10 cellular contexts compared by ENCODE assay signal in genomic region chr16:694187-694862, GRCh38. TPM values are rescaled to one million over a fixed set of nuclear protein-coding genes. Genes with fewer than 3 reads are reported as not detected.
A peak's percentile ranks its signal among the peaks of the same experiment; 100 is the strongest.
DNase-seq lines count a peak whose midpoint lies in the region; ATAC-seq and TF ChIP-seq lines count a peak whose summit lies in the region.
"Had no signal": no experiment of that assay in that cellular context is flagged by ENCODE, and none has a peak within 500 bp of the region (broad histone marks: within the 10 kb centered on the region; RNA-seq: fewer than 3 reads in every experiment).

No MANE protein-coding gene starts in this region.

- intact Hi-C loops in A673 (cut with micrococcal nuclease; ENCODE audit: unreplicated experiment) = no loop called here

- no peak for ATAC-seq in activated T-cell treated with anti-CD3 and anti-CD28 coated beads, Interleukin-2, amount 50 U/mL, for 4 hours
- ATAC-seq: heart right ventricle had no signal

- H3K9me3 ChIP-seq in A673 (ENCODE audit: low read depth, low read length, poor library complexity, severe bottlenecking) (no peaks in the 10 kb centered on the region), iPS-18c (ENCODE audit: control insufficient read depth, insufficient read depth, low read length) (no peaks in the 10 kb centered on the region)
- H3K9me3 ChIP-seq: heart right ventricle had no signal

- H3K9me3 Mint-ChIP-seq in activated T-cell treated with anti-CD3 and anti-CD28 coated beads, Interleukin-2, amount 50 U/mL, for 4 hours = no peaks in the 10 kb centered on the region
- no peaks in the 10 kb centered on the region for H3K9me3 Mint-ChIP-seq in osteocyte (ENCODE audit: unreplicated experiment)

- no TSS peak for BruUV-seq in A673 (replicated peaks; lab: Mats Ljungman, UMichigan)

- peak overlapping the region; percentile 55 for H3K4me3 Mint-ChIP-seq in activated T-cell treated with anti-CD3 and anti-CD28 coated beads, Interleukin-2, amount 50 U/mL, for 4 hours
- no peak overlapping the region for H3K4me3 Mint-ChIP-seq in osteocyte (ENCODE audit: unreplicated experiment)

- H3K27ac ChIP-seq in A673 (ENCODE audit: low read depth, low read length, poor library complexity, severe bottlenecking) = no peak overlapping the region
- H3K27ac ChIP-seq: heart right ventricle had no signal

- no peaks in the 10 kb centered on the region for H3K36me3 ChIP-seq in A673 (ENCODE audit: insufficient read depth, low read length, poor library complexity, severe bottlenecking)
- no peaks in the 10 kb centered on the region for H3K36me3 ChIP-seq in GM06990 (ENCODE audit: control insufficient read depth, insufficient read depth, low read length)
- H3K36me3 ChIP-seq: heart right ventricle had no signal

- POLR2A ChIA-PET in A673 (lab: Charles Lee; ENCODE audit: low non-redundant PET) = no interaction called here

- H3K4me1 ChIP-seq in A673 (ENCODE audit: insufficient read depth, low read length, poor library complexity, severe bottlenecking) = peaks cover 16% of the 10 kb centered on the region

- H3K36me3 Mint-ChIP-seq in activated T-cell treated with anti-CD3 and anti-CD28 coated beads, Interleukin-2, amount 50 U/mL, for 4 hours (ENCODE audit: insufficient read depth) = no peaks in the 10 kb centered on the region
- H3K36me3 Mint-ChIP-seq in osteocyte (ENCODE audit: unreplicated experiment) = no peaks in the 10 kb centered on the region

- peaks cover 29% of the 10 kb centered on the region for H3K4me1 Mint-ChIP-seq in activated T-cell treated with anti-CD3 and anti-CD28 coated beads, Interleukin-2, amount 50 U/mL, for 4 hours (ENCODE audit: low read depth)
- peaks cover 11% of the 10 kb centered on the region for H3K4me1 Mint-ChIP-seq in osteocyte (ENCODE audit: unreplicated experiment)

- H3K27me3 ChIP-seq in A673 (replicated peaks; ENCODE audit: insufficient read depth, low read depth, low read length, poor library complexity) (peaks cover 44% of the 10 kb centered on the region), GM06990 (replicated peaks; ENCODE audit: control insufficient read depth, insufficient read depth, low read length) (no peaks in the 10 kb centered on the region; the same call in 1 of the 2 replicates)

- no peak for TF ChIP-seq CTCF in A673 (conservative IDR thresholded peaks at IDR 0.05; ENCODE audit: low read depth, low read length)
- no peak for TF ChIP-seq CTCF in GM06990 (IDR thresholded peaks at IDR 0.05; ENCODE audit: insufficient read depth, low read length, poor library complexity, severe bottlenecking)
- no peak for TF ChIP-seq CTCF in osteocyte (IDR thresholded peaks at IDR 0.05)

- peaks cover 2% of the 10 kb centered on the region for H3K27me3 Mint-ChIP-seq in activated T-cell treated with anti-CD3 and anti-CD28 coated beads, Interleukin-2, amount 50 U/mL, for 4 hours (ENCODE audit: low read depth)
- peaks cover 29% of the 10 kb centered on the region for H3K27me3 Mint-ChIP-seq in osteocyte (ENCODE audit: unreplicated experiment)

- DNase-seq in A673 (ENCODE audit: low spot score) = no peak
- DNase-seq in GM06990 (ENCODE audit: extremely low read depth, insufficient read length) = no peak
- no peak for DNase-seq in activated T-cell treated with anti-CD3 and anti-CD28 coated beads, Interleukin-2, amount 50 U/mL, for 4 hours
- DNase-seq in osteocyte (ENCODE audit: extremely low spot score, unreplicated experiment) = no peak
- DNase-seq in inferior parietal cortex (ENCODE audit: extremely low spot score) = no peak
- no peak for DNase-seq in cortex of kidney (lab: John Stamatoyannopoulos, UW)
- no peak for DNase-seq in kidney tubule cell (ENCODE audit: low spot score)
- DNase-seq: heart right ventricle, NCI-H1694 treated with DMSO at 0.1 percent for 48 hours had no signal

- CTCF ChIA-PET in A673 (lab: Charles Lee) = interaction anchor here (1.4 kb wide), 1 partner anchor 18 kb away, joined by 3 read pairs; no protein-coding TSS in a partner anchor

- H3K4me3 ChIP-seq in A673 (ENCODE audit: low read depth, low read length, poor library complexity, severe bottlenecking) (peak overlapping the region; percentile 35), GM06990 (replicated peaks; ENCODE audit: low read depth, low read length) (peak overlapping the region; percentile 55), iPS-18c (ENCODE audit: insufficient read depth, low read depth, low read length) (peak overlapping the region; percentile 57)

- H3K27ac Mint-ChIP-seq in osteocyte (ENCODE audit: unreplicated experiment) = no peak overlapping the region

RNA-seq across cellular contexts. Expression of gene WDR24, which starts 4.1 kb away (rescaled TPM):
- 17.7 and 18.2 TPM in 2 replicates for total RNA-seq in A673 (2021)
- total RNA-seq in activated T-cell treated with anti-CD3 and anti-CD28 coated beads, Interleukin-2, amount 50 U/mL, for 4 hours = 10 to 100 TPM; 28.2 to 32.4 (median 29.1) TPM
- total RNA-seq in osteocyte = 19.4 and 19.9 TPM in 2 replicates

RNA-seq across cellular contexts. Expression of gene JMJD8, which starts 10.2 kb away (rescaled TPM):
- 78.1 and 87.1 TPM in 2 replicates for total RNA-seq in A673 (2021)
- total RNA-seq in activated T-cell treated with anti-CD3 and anti-CD28 coated beads, Interleukin-2, amount 50 U/mL, for 4 hours = 10 to 100 TPM; 77.0 to 90.4 (median 88.7) TPM
- 57.6 and 62.1 TPM in 2 replicates for total RNA-seq in osteocyte

RNA-seq across cellular contexts. Expression of gene FBXL16, which starts 11.3 kb away (rescaled TPM):
- 1.1 and 2.7 TPM in 2 replicates for total RNA-seq in A673 (2021)
- total RNA-seq in activated T-cell treated with anti-CD3 and anti-CD28 coated beads, Interleukin-2, amount 50 U/mL, for 4 hours = 1 to 10 TPM; 2.0 to 6.0 (median 4.8) TPM
- 0.32 and 0.44 TPM in 2 replicates for total RNA-seq in osteocyte

RNA-seq across cellular contexts. Expression of gene STUB1, which starts 14.1 kb away (rescaled TPM):
- 88.2 and 95.2 TPM in 2 replicates for total RNA-seq in A673 (2021)
- total RNA-seq in activated T-cell treated with anti-CD3 and anti-CD28 coated beads, Interleukin-2, amount 50 U/mL, for 4 hours = 100 to 1,000 TPM; 117 to 136 (median 127) TPM
- total RNA-seq in osteocyte = 109 and 116 TPM in 2 replicates

RNA-seq across cellular contexts. Expression of gene RHBDL1, which starts 18.9 kb away (rescaled TPM):
- total RNA-seq in A673 (2021) = 1.5 and 2.3 TPM in 2 replicates
- total RNA-seq in activated T-cell treated with anti-CD3 and anti-CD28 coated beads, Interleukin-2, amount 50 U/mL, for 4 hours = under 1 TPM; 0.52 to 0.71 (median 0.53) TPM
- 3.6 and 5.4 TPM in 2 replicates for total RNA-seq in osteocyte
